Comparison of ENCODE assay signal across 25 cellular contexts in the genomic region with DNA sequence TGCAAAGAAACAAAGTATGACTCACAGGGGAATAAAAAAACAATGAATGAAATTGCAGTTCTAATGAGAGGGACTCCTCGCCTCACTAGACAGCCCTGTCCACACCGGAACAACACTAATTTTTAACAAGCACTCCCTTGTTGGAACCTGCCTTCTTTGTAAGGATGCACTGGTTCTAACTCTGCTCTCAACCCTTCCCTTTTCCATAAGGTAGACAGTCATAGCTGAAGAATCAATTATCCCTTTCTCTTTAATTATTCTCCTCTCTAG.
DNase-seq lines count a peak whose midpoint lies in the region; ATAC-seq, FAIRE-seq and TF ChIP-seq lines count a peak whose summit lies in the region.
"Had no signal": no experiment of that assay in that cellular context is flagged by ENCODE, and none has a peak within 500 bp of the region (broad histone marks: within the 10 kb centered on the region; RNA-seq: fewer than 3 reads in every experiment).

No MANE protein-coding gene starts in this region.

- H3K9me1 ChIP-seq in endothelial cell of umbilical vein (replicated peaks; ENCODE audit: control insufficient read depth, extremely low read depth, insufficient read depth, low read length) (no peaks in the 10 kb centered on the region), keratinocyte (ENCODE audit: control insufficient read depth, extremely low read depth, insufficient read depth, low read length) (no peaks in the 10 kb centered on the region)

- no peak overlapping the region for H3K4me3 Mint-ChIP-seq in WTC11
- H3K4me3 Mint-ChIP-seq: CD4-positive, alpha-beta T cell had no signal

- H4K20me1 ChIP-seq in endothelial cell of umbilical vein (replicated peaks; ENCODE audit: control insufficient read depth, extremely low read depth, insufficient read depth, low read length) = no peaks in the 10 kb centered on the region
- no peaks in the 10 kb centered on the region for H4K20me1 ChIP-seq in keratinocyte (ENCODE audit: control insufficient read depth, extremely low read depth, insufficient read depth, low read length)
- H4K20me1 ChIP-seq: BLaER1 treated with 17β-estradiol and CSF1 and Interleukin-3, amounts not matched to agents 10 nM and 100 nM had no signal

- no peaks in the 10 kb centered on the region for H3K9me3 ChIP-seq in endothelial cell of umbilical vein (replicated peaks; ENCODE audit: control insufficient read depth, insufficient read depth, low read length)
- H3K9me3 ChIP-seq in keratinocyte (ENCODE audit: control insufficient read depth, low read depth, low read length) = no peaks in the 10 kb centered on the region

- peaks cover 8% of the 10 kb centered on the region for H3K4me1 ChIP-seq in endothelial cell of umbilical vein (ENCODE audit: control insufficient read depth, extremely low read depth, insufficient read depth, low read length)
- no peaks in the 10 kb centered on the region for H3K4me1 ChIP-seq in keratinocyte (ENCODE audit: control insufficient read depth, extremely low read depth, insufficient read depth, low read length)
- H3K4me1 ChIP-seq: BLaER1 treated with 17β-estradiol and CSF1 and Interleukin-3, amounts not matched to agents 10 nM and 100 nM had no signal

- POLR2A ChIA-PET in endothelial cell of umbilical vein (lab: Charles Lee) = no interaction called here
- POLR2A ChIA-PET in WTC11 (lab: Charles Lee) = interaction anchor here (0.6 kb wide), 1 partner anchor 158 kb away, joined by 3 read pairs; a partner anchor contains a TSS

- H3K27ac Mint-ChIP-seq in WTC11 = no peak overlapping the region
- H3K27ac Mint-ChIP-seq: CD4-positive, alpha-beta T cell had no signal

- H3K27me3 Mint-ChIP-seq in WTC11 (ENCODE audit: low read depth) = no peaks in the 10 kb centered on the region

- FAIRE-seq in endothelial cell of umbilical vein (lab: Jason Lieb, UNC) (no peak), keratinocyte (lab: Jason Lieb, UNC) (peak; percentile 9)
- FAIRE-seq: A204.1, H1, HepG2 had no signal

- TF ChIP-seq POLR2A in endothelial cell of umbilical vein (IDR thresholded peaks at IDR 0.05; ENCODE audit: low read depth, low read length) = no peak

- dilution Hi-C loops in endothelial cell of umbilical vein (cut with MboI; ENCODE audit: extremely low pct_ligation_motif_present, low sequenced_read_pairs) = no loop called here
- dilution Hi-C loops in keratinocyte (cut with MboI; ENCODE audit: extremely low pct_ligation_motif_present, low sequenced_read_pairs) = no loop called here

- H2AFZ ChIP-seq in endothelial cell of umbilical vein (ENCODE audit: low read depth, low read length) (no peak overlapping the region), keratinocyte (ENCODE audit: control insufficient read depth, low read length) (no peak overlapping the region)

- intact Hi-C loops in endothelial cell of umbilical vein (cut with micrococcal nuclease) = loop anchor here (1.0 kb wide), 5 partner anchors 65 to 316 kb away; no protein-coding TSS in a partner anchor

- DNase-seq in LHCN-M2 (ENCODE audit: low read depth) (peak; percentile 22), endothelial cell of umbilical vein (ENCODE audit: low read depth, low spot score) (no peak), keratinocyte (ENCODE audit: low read depth, low spot score) (no peak), renal cortical epithelial cell (ENCODE audit: low read depth) (peak; percentile 90), WTC11 (ENCODE audit: low spot score) (no peak)
- DNase-seq in stimulated activated CD4-positive, alpha-beta T cell treated with anti-CD3 and anti-CD28 coated beads, Interleukin-1b, Interleukin-23, amount 100 ng/mL, for 48 hours = no peak
- DNase-seq in stimulated activated naive CD4-positive, alpha-beta T cell (lab: John Stamatoyannopoulos, UW) = no peak
- DNase-seq: AML-193; CD4-positive, alpha-beta T cell; COR-L47; DMS53; Karpas-422; MV-4-11; NCI-H1105; NCI-H1436 treated with DMSO at 0.1 percent for 48 hours; NCI-H187 treated with DMSO at 0.1 percent for 48 hours; NCI-H524; NCI-H82; NK-92 treated with Interleukin-12 subunit alpha and Interleukin-12 subunit beta, amount 100 ng/mL, for 24 hours; PC-3 had no signal

- BruUV-seq in endothelial cell of umbilical vein (replicated peaks; lab: Mats Ljungman, UMichigan) = no TSS peak

- H3K4me2 ChIP-seq in endothelial cell of umbilical vein (ENCODE audit: insufficient read depth, low read length) (no peak overlapping the region), keratinocyte (ENCODE audit: control insufficient read depth, extremely low read depth, insufficient read depth, low read depth, low read length) (no peak overlapping the region)
- H3K4me2 ChIP-seq: BLaER1 treated with 17β-estradiol and CSF1 and Interleukin-3, amounts not matched to agents 10 nM and 100 nM had no signal

- no peak overlapping the region for H3K9ac ChIP-seq in endothelial cell of umbilical vein (replicated peaks; ENCODE audit: extremely low read depth, insufficient read depth, low read length)
- no peak overlapping the region for H3K9ac ChIP-seq in keratinocyte (ENCODE audit: control insufficient read depth, extremely low read depth, insufficient read depth, low read length)
- H3K9ac ChIP-seq: BLaER1 treated with 17β-estradiol and CSF1 and Interleukin-3, amounts not matched to agents 10 nM and 100 nM had no signal

- CTCF ChIA-PET in endothelial cell of umbilical vein (lab: Charles Lee) = interaction anchor here (0.7 to 3.1 kb wide), 38 partner anchors 9 to 603 kb away, joined by 3 to 82 read pairs (median 6); a partner anchor contains a TSS
- CTCF ChIA-PET in WTC11 (lab: Charles Lee) = interaction anchor here (0.8 to 3.4 kb wide), 26 partner anchors 10 to 315 kb away, joined by 3 to 28 read pairs (median 6); a partner anchor contains a TSS

- peaks cover 12% of the 10 kb centered on the region for H3K9me3 Mint-ChIP-seq in WTC11
- H3K9me3 Mint-ChIP-seq: CD4-positive, alpha-beta T cell had no signal

- H3K36me3 ChIP-seq in endothelial cell of umbilical vein (ENCODE audit: control insufficient read depth in 2 of 2, extremely low read depth in 1 of 2, insufficient read depth in 2 of 2, low read length in 2 of 2) = no peaks in the 10 kb centered on the region
- H3K36me3 ChIP-seq in keratinocyte (ENCODE audit: control insufficient read depth in 2 of 2, extremely low read depth in 1 of 2, insufficient read depth in 2 of 2, low read length in 2 of 2) = no peaks in the 10 kb centered on the region
- H3K36me3 ChIP-seq: BLaER1 treated with 17β-estradiol and CSF1 and Interleukin-3, amounts not matched to agents 10 nM and 100 nM had no signal

- H3K27ac ChIP-seq in endothelial cell of umbilical vein (ENCODE audit: insufficient read depth, low read depth, low read length) (no peak overlapping the region), keratinocyte (ENCODE audit: control insufficient read depth, insufficient read depth, low read length) (no peak overlapping the region)
- H3K27ac ChIP-seq: BLaER1 treated with 17β-estradiol and CSF1 and Interleukin-3, amounts not matched to agents 10 nM and 100 nM had no signal

- H3K4me3 ChIP-seq in endothelial cell of umbilical vein (replicated peaks in 1 of 3; ENCODE audit: insufficient read depth in 1 of 3, low read depth in 1 of 3, low read length in 3 of 3) (no peak overlapping the region), keratinocyte (ENCODE audit: control insufficient read depth in 2 of 3, extremely low read depth in 1 of 3, insufficient read depth in 2 of 3, low read depth in 1 of 3, low read length in 3 of 3) (no peak overlapping the region)
- H3K4me3 ChIP-seq: BLaER1 treated with 17β-estradiol and CSF1 and Interleukin-3, amounts not matched to agents 10 nM and 100 nM had no signal

- ATAC-seq in WTC11 (no peak), HG03135 (IDR thresholded peaks at IDR 0.05; ENCODE audit: unreplicated experiment) (no peak)

- H3K36me3 Mint-ChIP-seq in WTC11 = peaks cover 11% of the 10 kb centered on the region

- H3K27me3 ChIP-seq in endothelial cell of umbilical vein (ENCODE audit: control insufficient read depth in 2 of 2, insufficient read depth in 2 of 2, low read length in 2 of 2) (no peaks in the 10 kb centered on the region), keratinocyte (ENCODE audit: control insufficient read depth, extremely low read depth, insufficient read depth, low read length) (no peaks in the 10 kb centered on the region)
- H3K27me3 ChIP-seq: BLaER1 treated with 17β-estradiol and CSF1 and Interleukin-3, amounts not matched to agents 10 nM and 100 nM had no signal

- TF ChIP-seq CTCF in endothelial cell of umbilical vein (IDR thresholded peaks at IDR 0.05; ENCODE audit: extremely low read depth in 1 of 2, insufficient read depth in 1 of 2, low read depth in 1 of 2, low read length in 2 of 2) = no peak
- no peak for TF ChIP-seq CTCF in keratinocyte (optimal IDR thresholded peaks at IDR 0.05 in 1 of 3, IDR thresholded peaks at IDR 0.05 in 1 of 3, conservative IDR thresholded peaks at IDR 0.05 in 1 of 3; ENCODE audit: extremely low read depth in 1 of 3, insufficient read depth in 2 of 3, low read length in 3 of 3)
- TF ChIP-seq CTCF in WTC11 (IDR thresholded peaks at IDR 0.05) = no peak

- H3K4me1 Mint-ChIP-seq in WTC11 = peaks cover 16% of the 10 kb centered on the region

- H3K79me2 ChIP-seq in endothelial cell of umbilical vein (ENCODE audit: control insufficient read depth, insufficient read depth, low read length) = no peaks in the 10 kb centered on the region
- no peaks in the 10 kb centered on the region for H3K79me2 ChIP-seq in keratinocyte (ENCODE audit: control insufficient read depth, insufficient read depth, low read length)

TF ChIP-seq in endothelial cell of umbilical vein, 7 proteins besides CTCF, POLR2A, EP300 and RAD21:
- TF ChIP-seq FOS (IDR thresholded peaks at IDR 0.05; ENCODE audit: borderline replicate concordance, insufficient read depth, low read length) (peak; percentile 19), EZH2 (IDR thresholded peaks at IDR 0.05; ENCODE audit: borderline replicate concordance, low read depth, low read length, severe bottlenecking) (no peak)

TF ChIP-seq in WTC11, 78 proteins besides CTCF, POLR2A, EP300 and RAD21 (continues in another document):
- TF ChIP-seq, protein P1, sequence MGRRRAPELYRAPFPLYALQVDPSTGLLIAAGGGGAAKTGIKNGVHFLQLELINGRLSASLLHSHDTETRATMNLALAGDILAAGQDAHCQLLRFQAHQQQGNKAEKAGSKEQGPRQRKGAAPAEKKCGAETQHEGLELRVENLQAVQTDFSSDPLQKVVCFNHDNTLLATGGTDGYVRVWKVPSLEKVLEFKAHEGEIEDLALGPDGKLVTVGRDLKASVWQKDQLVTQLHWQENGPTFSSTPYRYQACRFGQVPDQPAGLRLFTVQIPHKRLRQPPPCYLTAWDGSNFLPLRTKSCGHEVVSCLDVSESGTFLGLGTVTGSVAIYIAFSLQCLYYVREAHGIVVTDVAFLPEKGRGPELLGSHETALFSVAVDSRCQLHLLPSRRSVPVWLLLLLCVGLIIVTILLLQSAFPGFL (CRISPR knock-in tag; IDR thresholded peaks at IDR 0.05; ENCODE audit: borderline replicate concordance) = no peak

Comparison
In these comparisons a context has a peak if more than half of its experiments do, and no peak if none do; other contexts are left out.
1. DNase-seq: peak in LHCN-M2 (single experiment) and renal cortical epithelial cell (single experiment); none in endothelial cell of umbilical vein (single experiment), keratinocyte (single experiment), WTC11 (single experiment), stimulated activated CD4-positive, alpha-beta T cell treated with anti-CD3 and anti-CD28 coated beads, Interleukin-1b, Interleukin-23, amount 100 ng/mL, for 48 hours (single experiment) and stimulated activated naive CD4-positive, alpha-beta T cell (0 of 6).